ENCODE assay signal across 8 cellular contexts in the genomic region with DNA sequence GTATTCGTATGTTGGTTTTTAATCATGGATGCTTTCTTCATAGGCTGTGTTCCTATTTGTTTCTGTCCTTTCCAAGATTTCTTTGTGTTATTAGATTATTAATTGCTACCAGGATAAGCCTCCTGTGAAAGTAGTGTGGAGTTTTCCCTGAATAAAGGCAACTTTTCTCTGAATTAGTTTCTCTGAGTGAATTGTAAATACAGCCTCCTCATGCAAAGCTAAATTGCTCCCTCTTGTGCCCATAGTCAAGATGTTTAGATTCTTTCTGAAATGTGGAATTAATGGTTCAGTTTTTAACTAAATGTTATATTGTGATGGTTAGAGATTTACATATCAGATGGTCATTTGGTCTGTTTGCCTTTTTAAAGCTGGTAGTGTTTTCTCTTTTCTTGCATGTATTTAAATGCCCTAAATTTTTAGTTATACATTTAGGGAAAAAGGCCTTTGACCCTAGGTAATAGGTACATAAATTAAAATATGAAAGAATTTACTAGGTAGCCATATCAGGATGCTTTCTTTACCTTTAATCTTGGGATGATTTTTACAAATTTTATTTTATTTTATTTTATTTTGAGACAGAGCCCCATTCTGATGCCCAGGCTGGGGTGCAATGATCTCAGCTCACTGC. TPM values are rescaled to one million over a fixed set of nuclear protein-coding genes. Genes with fewer than 3 reads are reported as not detected.
A peak's percentile ranks its signal among the peaks of the same experiment; 100 is the strongest.
DNase-seq lines count a peak whose midpoint lies in the region; ATAC-seq, FAIRE-seq and TF ChIP-seq lines count a peak whose summit lies in the region.

No MANE protein-coding gene starts in this region.

- WGBS in transverse colon (ENCODE audit: low coverage in 1 of 2), 2 donors: 91 to 92% methylated on average over 1 of the region's 1 CpG

- H3K4me1 ChIP-seq in transverse colon: no peaks in the 10 kb centered on the region

- CTCF ChIA-PET in CD4-positive, alpha-beta T cell (lab: Charles Lee): interaction anchor here (0.6 to 3.3 kb wide), 8 partner anchors 10 to 164 kb away, joined by 3 to 25 read pairs (median 3); partner anchors contain the start of gene IKBIP

- no peaks in the 10 kb centered on the region for H3K9me3 ChIP-seq in CD4-positive, alpha-beta T cell (ENCODE audit: control insufficient read depth, low read length)
- no peaks in the 10 kb centered on the region for H3K9me3 ChIP-seq in transverse colon

- H3K27me3 Mint-ChIP-seq in CD4-positive, alpha-beta T cell: no peaks in the 10 kb centered on the region
- H3K27me3 Mint-ChIP-seq in immature natural killer cell (ENCODE audit: low read depth in 3 of 3): no peaks in the 10 kb centered on the region

- no peak for TF ChIP-seq POLR2A in transverse colon (IDR thresholded peaks at IDR 0.05)

- no peaks in the 10 kb centered on the region for H3K9me3 Mint-ChIP-seq in CD4-positive, alpha-beta T cell
- no peaks in the 10 kb centered on the region for H3K9me3 Mint-ChIP-seq in immature natural killer cell

- ATAC-seq in CD4-positive, alpha-beta T cell (ENCODE audit: poor library complexity): peak; percentile 55

- POLR2A ChIA-PET in CD4-positive, alpha-beta T cell (lab: Charles Lee): interaction anchor here (0.6 to 1.6 kb wide), 6 partner anchors 10 to 144 kb away, joined by 3 to 7 read pairs (median 4); partner anchors contain the start of genes APAF1, IKBIP and SLC25A3

- no peak for DNase-seq in CD4-positive, alpha-beta T cell
- DNase-seq in GM19239 (ENCODE audit: insufficient read length, low spot score): no peak
- DNase-seq in NCI-H2171 treated with DMSO at 0.1 percent for 48 hours (lab: John Stamatoyannopoulos, UW): peak; percentile 65
- peak; percentile 26 for DNase-seq in amniotic stem cell (lab: John Stamatoyannopoulos, UW)
- DNase-seq in immature natural killer cell: peak; percentile 38 to 58 (median 47)
- no peak for DNase-seq in transverse colon
- no peak for DNase-seq in stimulated activated CD8-positive, alpha-beta memory T cell treated with anti-CD3 and anti-CD28 coated beads, Interleukin-4, amount 100 ng/mL, for 48 hours
- DNase-seq in activated CD8-positive, alpha-beta memory T cell treated with anti-CD3 and anti-CD28 coated beads for 24 hours: no peak

- H3K4me1 Mint-ChIP-seq in CD4-positive, alpha-beta T cell (ENCODE audit: low read depth): peaks cover 16% of the 10 kb centered on the region
- peaks cover 0 to 10% of the 10 kb centered on the region in 2 donors for H3K4me1 Mint-ChIP-seq in immature natural killer cell

- no peak for TF ChIP-seq EP300 in transverse colon (IDR thresholded peaks at IDR 0.05; ENCODE audit: low read depth)

- no peak overlapping the region for H3K4me3 ChIP-seq in transverse colon

- peak; percentile 78 for FAIRE-seq in GM19239 (lab: Jason Lieb, UNC)

- peaks cover 60% of the 10 kb centered on the region for H3K36me3 Mint-ChIP-seq in CD4-positive, alpha-beta T cell (ENCODE audit: low read depth)
- peaks cover 10 to 28% (median 14%) of the 10 kb centered on the region in 3 donors for H3K36me3 Mint-ChIP-seq in immature natural killer cell

- no peak overlapping the region for H3K27ac ChIP-seq in CD4-positive, alpha-beta T cell (ENCODE audit: low read depth, low read length)
- H3K27ac ChIP-seq in transverse colon: no peak overlapping the region

- in situ Hi-C loops in transverse colon (cut with MboI; ENCODE audit: low pct_ligation_motif_present in 1 of 4, low pct_unique_long_range_greater_than_20kb in 1 of 4, low sequenced_read_pairs in 3 of 4): loop anchor here in 3 of 4 donors (5.0 to 25.0 kb wide), 3 partner anchors 87 to 92 kb away; no protein-coding TSS in a partner anchor

- no peak overlapping the region for H3K4me3 Mint-ChIP-seq in CD4-positive, alpha-beta T cell
- no peak overlapping the region for H3K4me3 Mint-ChIP-seq in immature natural killer cell

- peak; percentile 76 for TF ChIP-seq CTCF in CD4-positive, alpha-beta T cell (IDR thresholded peaks at IDR 0.05)
- peak; percentile 45 to 64 (median 56) for TF ChIP-seq CTCF in transverse colon (IDR thresholded peaks at IDR 0.05)

- H3K27ac Mint-ChIP-seq in CD4-positive, alpha-beta T cell: no peak overlapping the region
- H3K27ac Mint-ChIP-seq in immature natural killer cell: peak overlapping the region in 1 of 6 donors; percentile 81

- H3K27me3 ChIP-seq in CD4-positive, alpha-beta T cell (ENCODE audit: control insufficient read depth, insufficient read depth, low read length): no peaks in the 10 kb centered on the region
- no peaks in the 10 kb centered on the region for H3K27me3 ChIP-seq in transverse colon

- H3K36me3 ChIP-seq in transverse colon: peaks cover 0 to 34% (median 5%) of the 10 kb centered on the region in 4 donors

- intact Hi-C loops in CD4-positive, alpha-beta T cell (cut with DNase I, micrococcal nuclease): loop anchor here (1.0 to 5.0 kb wide), 6 partner anchors 86 to 229 kb away; partner anchors contain the start of gene TMPO (in 1 of the 2)
- intact Hi-C loops in transverse colon (cut with DNase I; ENCODE audit: low total_unique reads): loop anchor here (5.0 kb wide), 1 partner anchor 87 kb away; no protein-coding TSS in a partner anchor

RNA-seq across cellular contexts. Expression of gene APAF1, which starts 8.9 kb away (rescaled TPM):
- total RNA-seq in CD4-positive, alpha-beta T cell: 10 to 100 TPM; 13.5 to 14.5 TPM
- 10 to 100 TPM in 1 of 3 donors, 1 to 10 TPM in 2; 5.5 to 12.6 (median 7.3) TPM for polyA plus RNA-seq in immature natural killer cell
- total RNA-seq in transverse colon: 10 to 100 TPM; 10.5 to 25.4 (median 23.4) TPM

RNA-seq across cellular contexts. Expression of gene IKBIP, which starts 9.4 kb away (rescaled TPM):
- total RNA-seq in CD4-positive, alpha-beta T cell: under 1 TPM; 0.56 to 0.82 TPM
- 10 to 100 TPM in 1 of 3 donors, 1 to 10 TPM in 2; 6.7 to 13.5 (median 6.9) TPM for polyA plus RNA-seq in immature natural killer cell
- 1 to 10 TPM in 2 of 4 donors, under 1 TPM in 1, not detected in 1; 0.40 to 6.8 (median 3.0) TPM for total RNA-seq in transverse colon

Comparison
In these comparisons a context has a peak if more than half of its experiments do, and no peak if none do; other contexts are left out.
1. DNase-seq: peak in NCI-H2171 treated with DMSO at 0.1 percent for 48 hours (single experiment), amniotic stem cell (single experiment) and immature natural killer cell (3 of 3); none in CD4-positive, alpha-beta T cell (0 of 10), GM19239 (single experiment), transverse colon (single experiment), stimulated activated CD8-positive, alpha-beta memory T cell treated with anti-CD3 and anti-CD28 coated beads, Interleukin-4, amount 100 ng/mL, for 48 hours (single experiment) and activated CD8-positive, alpha-beta memory T cell treated with anti-CD3 and anti-CD28 coated beads for 24 hours (single experiment).